Comparison of ENCODE assay signal across 14 cellular contexts in genomic region chr11:122703541-122704272, GRCh38. TPM values are rescaled to one million over a fixed set of nuclear protein-coding genes. Genes with fewer than 3 reads are reported as not detected.
DNase-seq lines count a peak whose midpoint lies in the region; ATAC-seq and TF ChIP-seq lines count a peak whose summit lies in the region.
"Had no signal": no experiment of that assay in that cellular context is flagged by ENCODE, and none has a peak within 500 bp of the region (broad histone marks: within the 10 kb centered on the region; RNA-seq: fewer than 3 reads in every experiment).

No MANE protein-coding gene starts in this region.

- no peak overlapping the region; the same call in 1 of the 2 replicates for H2BK20ac ChIP-seq in IMR-90 (ENCODE audit: low read depth, low read length)

- peak overlapping the region; percentile 21 for H2BK120ac ChIP-seq in IMR-90 (ENCODE audit: low read depth, low read length)

- CTCF ChIA-PET in IMR-90 (lab: Yijun Ruan, JAX) = no interaction called here

- H3K36me3 Mint-ChIP-seq in activated T-cell treated with anti-CD3 and anti-CD28 coated beads, Interleukin-2, amount 50 U/mL, for 72 hours (ENCODE audit: insufficient read depth in 2 of 2) = peaks cover 0 to 2% of the 10 kb centered on the region in 2 donors

- TF ChIP-seq RAD21 in IMR-90 (IDR thresholded peaks at IDR 0.05; ENCODE audit: low read length) = no peak

- no peak overlapping the region for H3K4me3 ChIP-seq in IMR-90 (ENCODE audit: insufficient read depth, low read depth, low read length)
- H3K4me3 ChIP-seq: esophagus muscularis mucosa, transverse colon had no signal

- dilution Hi-C loops in IMR-90 (cut with HindIII; ENCODE audit: low sequenced_read_pairs, unreplicated experiment) = no loop called here

- no peak for TF ChIP-seq CTCF in IMR-90 (conservative IDR thresholded peaks at IDR 0.05; ENCODE audit: low read depth, low read length)

- peaks cover 28% of the 10 kb centered on the region for H3K9me1 ChIP-seq in IMR-90 (ENCODE audit: insufficient read depth, low read length)

- no peak overlapping the region for H3K27ac ChIP-seq in IMR-90 (ENCODE audit: insufficient read depth, low read length)
- H3K27ac ChIP-seq: esophagus muscularis mucosa, transverse colon had no signal

- peak overlapping the region; percentile 68; the same call in 1 of the 2 replicates for H3K4ac ChIP-seq in IMR-90 (ENCODE audit: low read depth, low read length)

- peak overlapping the region; percentile 95 for H3K27ac Mint-ChIP-seq in activated T-cell treated with anti-CD3 and anti-CD28 coated beads, Interleukin-2, amount 50 U/mL, for 72 hours

- peak overlapping the region; percentile 45; the same call in 1 of the 2 replicates for H2AK5ac ChIP-seq in IMR-90 (ENCODE audit: low read depth, low read length)

- 0 out of 2 replicates have a peak overlapping the region, but pooled peaks have one; percentile 4 for H3K14ac ChIP-seq in IMR-90 (replicated peaks; ENCODE audit: low read depth, low read length)

- no peak overlapping the region for H2BK5ac ChIP-seq in IMR-90 (ENCODE audit: low read depth, low read length, poor library complexity, severe bottlenecking)

- H3K9me3 ChIP-seq in IMR-90 (ENCODE audit: control insufficient read depth, insufficient read depth, low read length) = no peaks in the 10 kb centered on the region
- H3K9me3 ChIP-seq: esophagus muscularis mucosa, transverse colon had no signal

- no peaks in the 10 kb centered on the region for H3K36me3 ChIP-seq in IMR-90 (ENCODE audit: control insufficient read depth, insufficient read depth, low read length)
- H3K36me3 ChIP-seq: esophagus muscularis mucosa, transverse colon had no signal

- H2AK9ac ChIP-seq in IMR-90 (replicated peaks; ENCODE audit: low read depth, low read length, poor library complexity) = no peak overlapping the region

- H3K79me1 ChIP-seq in IMR-90 (ENCODE audit: low read depth in 1 of 2, low read length in 2 of 2) = peaks cover 46 to 71% of the 10 kb centered on the region in 2 experiments

- H2BK15ac ChIP-seq in IMR-90 (ENCODE audit: low read depth, low read length) = 0 out of 3 replicates have a peak overlapping the region, but pooled peaks have one; percentile 39

- H3K56ac ChIP-seq in IMR-90 (ENCODE audit: extremely low read depth, insufficient read depth, low read length) = no peak overlapping the region

- peak overlapping the region; percentile 41 to 82 for H3K4me3 Mint-ChIP-seq in activated T-cell treated with anti-CD3 and anti-CD28 coated beads, Interleukin-2, amount 50 U/mL, for 72 hours

- in situ Hi-C loops in IMR-90 (cut with MboI; ENCODE audit: low sequenced_read_pairs) = no loop called here

- intact Hi-C loops in IMR-90 (cut with micrococcal nuclease) = no loop called here

- BruUV-seq in IMR-90 (replicated peaks; lab: Mats Ljungman, UMichigan) = no TSS peak

- H3K4me2 ChIP-seq in IMR-90 (ENCODE audit: low read depth, low read length) = no peak overlapping the region

- H3K18ac ChIP-seq in IMR-90 (ENCODE audit: low read depth, low read length) = no peak overlapping the region

- no peak overlapping the region for H4K5ac ChIP-seq in IMR-90 (ENCODE audit: low read depth, low read length)

- H3K9ac ChIP-seq in IMR-90 (ENCODE audit: low read depth, low read length) = no peak overlapping the region

- no peaks in the 10 kb centered on the region for H3K9me3 Mint-ChIP-seq in activated T-cell treated with anti-CD3 and anti-CD28 coated beads, Interleukin-2, amount 50 U/mL, for 72 hours

- no peak overlapping the region for H4K8ac ChIP-seq in IMR-90 (ENCODE audit: low read depth in 2 of 2, low read length in 2 of 2)

- ATAC-seq in activated CD4-positive, CD25-positive, alpha-beta regulatory T cell treated with anti-CD3 and anti-CD28 coated beads, Interleukin-2, amount 50 U/mL, for 24 hours = peak; percentile 87 to 88
- no peak for ATAC-seq in IMR-90 (ENCODE audit: low read depth)
- peak; percentile 86 to 88 for ATAC-seq in activated T-cell treated with anti-CD3 and anti-CD28 coated beads, Interleukin-2, amount 50 U/mL, for 72 hours (replicated peaks in 1 of 2)

- peaks cover 62% of the 10 kb centered on the region for H3K4me1 Mint-ChIP-seq in activated T-cell treated with anti-CD3 and anti-CD28 coated beads, Interleukin-2, amount 50 U/mL, for 72 hours (ENCODE audit: low read depth)

- H3K23ac ChIP-seq in IMR-90 (ENCODE audit: low read depth, low read length) = no peak overlapping the region

- no peaks in the 10 kb centered on the region for H3K27me3 Mint-ChIP-seq in activated T-cell treated with anti-CD3 and anti-CD28 coated beads, Interleukin-2, amount 50 U/mL, for 72 hours (ENCODE audit: low read depth)

- H4K20me1 ChIP-seq in IMR-90 (ENCODE audit: insufficient read depth, low read length) = no peaks in the 10 kb centered on the region

- no peak for TF ChIP-seq POLR2A in IMR-90 (IDR thresholded peaks at IDR 0.05; ENCODE audit: low read depth, low read length)

- no peak for DNase-seq in activated CD4-positive, CD25-positive, alpha-beta regulatory T cell treated with anti-CD3 and anti-CD28 coated beads, Interleukin-2, amount 50 U/mL, for 72 hours
- no peak for DNase-seq in IMR-90
- peak; percentile 52 to 63 for DNase-seq in activated T-cell treated with anti-CD3 and anti-CD28 coated beads, Interleukin-2, amount 50 U/mL, for 72 hours
- DNase-seq in pulmonary artery endothelial cell (ENCODE audit: low read depth, low spot score) = peak; percentile 57
- DNase-seq in NCI-H1436 (lab: John Stamatoyannopoulos, UW) = no peak
- no peak for DNase-seq in GM03348 (ENCODE audit: low spot score)
- no peak for DNase-seq in NCI-H774 (lab: John Stamatoyannopoulos, UW)
- DNase-seq: COR-L47, kidney glomerular epithelial cell, NCI-H187 treated with DMSO at 0.1 percent for 48 hours, NCI-H526 treated with DMSO at 0.1 percent for 48 hours, transverse colon had no signal

- 79% methylated on average over 4 of the region's 8 CpGs; no CpG with 5 or more reads in 1 of the 2 experiments for WGBS in IMR-90 (ENCODE audit: extremely low coverage in 2 of 2, insufficient read length in 1 of 2), 2 experiments

- H3K4me1 ChIP-seq in IMR-90 (ENCODE audit: control insufficient read depth, insufficient read depth, low read length) = peaks cover 15% of the 10 kb centered on the region
- H3K4me1 ChIP-seq: esophagus muscularis mucosa had no signal

- H2AFZ ChIP-seq in IMR-90 (replicated peaks; ENCODE audit: low read length, poor library complexity) = no peak overlapping the region

- H3K27me3 ChIP-seq in IMR-90 (ENCODE audit: control insufficient read depth, insufficient read depth, low read length) = no peaks in the 10 kb centered on the region
- H3K27me3 ChIP-seq: esophagus muscularis mucosa, transverse colon had no signal

- H4K91ac ChIP-seq in IMR-90 (ENCODE audit: insufficient read depth, low read depth, low read length) = peak overlapping the region; percentile 69

- POLR2A ChIA-PET in IMR-90 (lab: Charles Lee; ENCODE audit: unreplicated experiment) = no interaction called here

TF ChIP-seq in IMR-90, 13 proteins besides CTCF, POLR2A, EP300 and RAD21:
- TF ChIP-seq NFE2L2 (IDR thresholded peaks at IDR 0.05; ENCODE audit: low read depth, low read length) (no peak), USF2 (IDR thresholded peaks at IDR 0.05; ENCODE audit: low read depth, low read length) (no peak), RFX5 (IDR thresholded peaks at IDR 0.05; ENCODE audit: low read depth, low read length) (no peak), MAFK (IDR thresholded peaks at IDR 0.05; ENCODE audit: low read depth, low read length) (no peak), BHLHE40 (IDR thresholded peaks at IDR 0.05; ENCODE audit: low read depth, low read length) (no peak), MXI1 (IDR thresholded peaks at IDR 0.05; ENCODE audit: borderline replicate concordance, low read depth, low read length) (no peak), MAZ (IDR thresholded peaks at IDR 0.05; ENCODE audit: borderline replicate concordance, low read depth, low read length) (no peak), FOS (IDR thresholded peaks at IDR 0.05; ENCODE audit: low read depth, low read length) (no peak), CEBPB (IDR thresholded peaks at IDR 0.05; ENCODE audit: low read depth, low read length) (no peak), ELK1 (IDR thresholded peaks at IDR 0.05; ENCODE audit: borderline replicate concordance, low read depth, low read length) (no peak), RCOR1 (IDR thresholded peaks at IDR 0.05; ENCODE audit: insufficient replicate concordance, low read length) (no peak), SMC3 (IDR thresholded peaks at IDR 0.05; ENCODE audit: low read depth, low read length) (no peak), CHD1 (IDR thresholded peaks at IDR 0.05; ENCODE audit: low read depth, low read length) (no peak)

RNA-seq across cellular contexts. Expression of gene UBASH3B, which starts 48.2 kb away (rescaled TPM):
- total RNA-seq in IMR-90 (2012; rRNA removed) (48.0 and 48.6 TPM in 2 replicates), pulmonary artery endothelial cell (32.3 and 73.3 TPM in 2 replicates)
- 27.2 and 28.5 TPM in 2 replicates for polyA plus RNA-seq in IMR-90 (2012; rRNA removed)
- polyA plus RNA-seq in IMR-90 (2012; cell fraction: cytosol; rRNA removed) = 21.2 and 31.1 TPM in 2 replicates
- polyA plus RNA-seq in IMR-90 (2012; cell fraction: nucleus; rRNA removed; ENCODE audit: low replicate concordance) = 23.4 and 27.3 TPM in 2 replicates
- 10 to 100 TPM in 1 of 2 donors, 1 to 10 TPM in 1; 6.9 to 18.5 TPM for total RNA-seq in activated T-cell treated with anti-CD3 and anti-CD28 coated beads, Interleukin-2, amount 50 U/mL, for 72 hours

Comparison
In these comparisons a context has a peak if more than half of its experiments do, and no peak if none do; other contexts are left out.
1. DNase-seq: peak in activated T-cell treated with anti-CD3 and anti-CD28 coated beads, Interleukin-2, amount 50 U/mL, for 72 hours (2 of 2) and pulmonary artery endothelial cell (single experiment); none in activated CD4-positive, CD25-positive, alpha-beta regulatory T cell treated with anti-CD3 and anti-CD28 coated beads, Interleukin-2, amount 50 U/mL, for 72 hours (single experiment), IMR-90 (single experiment), NCI-H1436 (single experiment), GM03348 (single experiment) and NCI-H774 (single experiment).